In the genomic region with DNA sequence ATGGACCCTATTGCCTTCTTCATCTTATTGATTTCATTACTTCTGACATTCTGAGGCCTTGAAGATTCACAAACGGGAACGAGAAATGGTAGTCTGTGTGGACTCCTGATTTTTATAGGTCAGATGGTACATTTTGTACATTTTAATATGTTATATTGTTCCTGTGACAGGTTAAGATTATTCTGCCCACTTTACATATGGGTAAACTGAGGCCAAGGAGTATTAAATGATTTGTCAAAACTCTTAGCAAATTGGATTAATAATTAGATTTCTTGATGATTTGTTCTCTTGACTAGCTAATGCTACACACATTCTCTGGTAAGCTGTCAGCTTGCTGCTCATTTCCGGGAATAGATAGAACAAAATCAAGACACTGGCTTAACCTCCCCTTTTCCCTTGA, we compare ENCODE assay signal across 11 cellular contexts. TPM values are rescaled to one million over a fixed set of nuclear protein-coding genes. Genes with fewer than 3 reads are reported as not detected.
DNase-seq lines count a peak whose midpoint lies in the region; ATAC-seq and TF ChIP-seq lines count a peak whose summit lies in the region.
"Had no signal": no experiment of that assay in that cellular context is flagged by ENCODE, and none has a peak within 500 bp of the region (broad histone marks: within the 10 kb centered on the region; RNA-seq: fewer than 3 reads in every experiment).

No MANE protein-coding gene starts in this region.

- POLR2A ChIA-PET in BJ (lab: Charles Lee), result interaction anchor here (1.2 kb wide), 1 partner anchor 11 kb away, joined by 3 read pairs; no protein-coding TSS in a partner anchor

- peaks cover 11% of the 10 kb centered on the region for H3K4me1 ChIP-seq in HUES64 (ENCODE audit: insufficient read depth, low read length)

- ATAC-seq in central memory CD8-positive, alpha-beta T cell (replicated peaks; ENCODE audit: extremely low read depth, poor library complexity, severe bottlenecking), result no peak
- no peak for ATAC-seq in GM18520 (IDR thresholded peaks at IDR 0.05; ENCODE audit: unreplicated experiment)

- H3K27ac Mint-ChIP-seq in central memory CD8-positive, alpha-beta T cell (ENCODE audit: low read depth), result no peak overlapping the region
- H3K27ac Mint-ChIP-seq in neural crest cell (ENCODE audit: unreplicated experiment), result no peak overlapping the region

- WGBS in HUES64, result 91% methylated on average over 3 of the region's 3 CpGs

- no peaks in the 10 kb centered on the region for H3K9me3 Mint-ChIP-seq in central memory CD8-positive, alpha-beta T cell
- H3K9me3 Mint-ChIP-seq in neural crest cell, result no peaks in the 10 kb centered on the region

- H3K27me3 Mint-ChIP-seq in central memory CD8-positive, alpha-beta T cell, result no peaks in the 10 kb centered on the region
- H3K27me3 Mint-ChIP-seq in neural crest cell (ENCODE audit: low read depth), result peaks cover 2% of the 10 kb centered on the region

- no peaks in the 10 kb centered on the region for H3K27me3 ChIP-seq in BJ (ENCODE audit: control insufficient read depth, insufficient read depth, low read length)
- no peaks in the 10 kb centered on the region for H3K27me3 ChIP-seq in HUES64 (ENCODE audit: insufficient read depth, low read length)

- peak overlapping the region; percentile 77; the same call in 1 of the 2 replicates for H3K4me3 ChIP-seq in BJ (ENCODE audit: low read depth, low read length)
- H3K4me3 ChIP-seq in HUES64 (ENCODE audit: low read length), result peak overlapping the region; percentile 59

- CTCF ChIA-PET in BJ (lab: Yijun Ruan, JAX), result interaction anchor here (8.9 kb wide), 1 partner anchor 13 kb away, joined by 118 read pairs; a partner anchor contains a TSS

- H3K9ac ChIP-seq in HUES64 (ENCODE audit: low read depth, low read length), result peak overlapping the region; percentile 93; the same call in 1 of the 2 replicates

- peak overlapping the region; percentile 90 for H3K4me3 Mint-ChIP-seq in central memory CD8-positive, alpha-beta T cell
- peak overlapping the region; percentile 91 for H3K4me3 Mint-ChIP-seq in neural crest cell

- H3K27ac ChIP-seq in HUES64 (ENCODE audit: low read depth, low read length), result no peak overlapping the region

- H3K36me3 ChIP-seq in BJ (ENCODE audit: control insufficient read depth, insufficient read depth, low read length), result peaks cover 10% of the 10 kb centered on the region
- H3K36me3 ChIP-seq in HUES64 (ENCODE audit: insufficient read depth, low read length), result peaks cover 46% of the 10 kb centered on the region

- DNase-seq in BJ (ENCODE audit: low read depth), result no peak
- no peak for DNase-seq in central memory CD8-positive, alpha-beta T cell (ENCODE audit: low spot score in 2 of 2)
- DNase-seq in neural crest cell (ENCODE audit: low read depth, low spot score), result no peak
- no peak for DNase-seq in GM19238 (ENCODE audit: insufficient read length, low spot score)
- no peak for DNase-seq in NCI-H446 (lab: John Stamatoyannopoulos, UW)
- no peak for DNase-seq in cortex of kidney (lab: John Stamatoyannopoulos, UW)
- DNase-seq: activated CD4-positive, alpha-beta T cell treated with anti-CD3 and anti-CD28 coated beads for 48 hours; effector memory CD4-positive, alpha-beta T cell; NCI-H524 treated with DMSO at 0.1 percent for 48 hours had no signal

- TF ChIP-seq CTCF in BJ (IDR thresholded peaks at IDR 0.05; ENCODE audit: insufficient read depth, low read depth, low read length), result no peak
- no peak for TF ChIP-seq CTCF in neural crest cell (conservative IDR thresholded peaks at IDR 0.05)

- no peaks in the 10 kb centered on the region for H3K9me3 ChIP-seq in HUES64 (ENCODE audit: insufficient read depth, low read depth, low read length)

- H3K4me1 Mint-ChIP-seq in central memory CD8-positive, alpha-beta T cell, result peaks cover 41% of the 10 kb centered on the region
- H3K4me1 Mint-ChIP-seq in neural crest cell, result peaks cover 37% of the 10 kb centered on the region

- H3K36me3 Mint-ChIP-seq in central memory CD8-positive, alpha-beta T cell (ENCODE audit: insufficient read depth), result peaks cover 29% of the 10 kb centered on the region
- H3K36me3 Mint-ChIP-seq in neural crest cell (ENCODE audit: low read depth), result peaks cover 12% of the 10 kb centered on the region

RNA-seq across cellular contexts. Expression of a gene that starts 1.9 kb away (rescaled TPM):
- 30.1 and 31.3 TPM in 2 replicates for polyA plus RNA-seq in BJ (2011; rRNA removed)
- 29.2 and 50.4 TPM in 2 replicates for polyA minus RNA-seq in BJ (2011; rRNA and poly(A)+ RNA removed)
- polyA plus RNA-seq in HUES64 (2013, experiment 1 of 2), result 37.5 TPM
- polyA plus RNA-seq in HUES64 (2013, experiment 2 of 2), result 38.6 TPM
- 64.9 and 66.8 TPM in 2 replicates for total RNA-seq in neural crest cell

RNA-seq across cellular contexts. Expression of a gene that starts 8.4 kb away (rescaled TPM):
- 7.8 and 8.7 TPM in 2 replicates for polyA plus RNA-seq in BJ (2011; rRNA removed)
- polyA minus RNA-seq in BJ (2011; rRNA and poly(A)+ RNA removed), result 3.0 and 4.2 TPM in 2 replicates
- polyA plus RNA-seq in HUES64 (2013, experiment 1 of 2), result 19.5 TPM
- polyA plus RNA-seq in HUES64 (2013, experiment 2 of 2), result 22.8 TPM
- 22.5 and 22.7 TPM in 2 replicates for total RNA-seq in neural crest cell

RNA-seq across cellular contexts. Expression of a gene that starts 12.5 kb away (rescaled TPM):
- polyA plus RNA-seq in BJ (2011; rRNA removed), result 20.4 and 21.2 TPM in 2 replicates
- 23.3 and 27.8 TPM in 2 replicates for polyA minus RNA-seq in BJ (2011; rRNA and poly(A)+ RNA removed)
- polyA plus RNA-seq in HUES64 (2013, experiment 1 of 2), result 44.0 TPM
- polyA plus RNA-seq in HUES64 (2013, experiment 2 of 2), result 48.5 TPM
- total RNA-seq in neural crest cell, result 100 and 104 TPM in 2 replicates
